In the genomic region with DNA sequence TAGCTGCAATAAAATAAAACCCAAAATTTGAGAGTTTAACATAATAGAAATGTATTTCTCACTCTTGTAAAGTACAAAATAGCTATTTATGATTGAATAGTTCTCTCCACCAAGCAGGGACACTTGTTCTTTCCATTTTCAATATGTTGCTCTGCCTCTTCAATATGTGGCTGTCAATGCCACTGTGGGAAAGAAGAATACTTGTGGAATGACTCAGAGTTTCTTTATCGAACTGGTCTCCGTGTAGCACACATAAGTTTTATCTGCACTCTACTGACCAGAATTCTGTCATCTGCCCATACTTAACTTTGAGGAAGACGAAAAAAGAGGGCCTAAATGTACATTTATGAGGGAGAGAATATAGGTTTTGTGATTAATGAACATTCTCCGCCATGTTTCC, we compare ENCODE assay signal across 14 cellular contexts.
DNase-seq lines count a peak whose midpoint lies in the region; ATAC-seq and TF ChIP-seq lines count a peak whose summit lies in the region.
"Had no signal": no experiment of that assay in that cellular context is flagged by ENCODE, and none has a peak within 500 bp of the region (broad histone marks: within the 10 kb centered on the region; RNA-seq: fewer than 3 reads in every experiment).

No MANE protein-coding gene starts in this region.

- TF ChIP-seq POLR2A in uterus (IDR thresholded peaks at IDR 0.05), result no peak

- no peak overlapping the region for H3K4me2 ChIP-seq in PC-3 (ENCODE audit: low read length)
- H3K4me2 ChIP-seq: PC-9 had no signal

- DNase-seq in HT1080 (ENCODE audit: low read depth) (peak; percentile 59), PC-3 (peak; percentile 47), choroid plexus epithelial cell (ENCODE audit: low read depth) (peak; percentile 46), uterus (no peak), NCI-H1417 (lab: John Stamatoyannopoulos, UW) (no peak), sciatic nerve (ENCODE audit: low spot score) (no peak)
- DNase-seq: CD8-positive, alpha-beta memory T cell; H9; NCI-H1417 treated with DMSO at 0.1 percent for 48 hours; NCI-H2081; NCI-H526; PC-9 had no signal

- H3K4me3 ChIP-seq in PC-3 (ENCODE audit: low read length) (no peak overlapping the region), choroid plexus epithelial cell (ENCODE audit: low read depth, low read length) (no peak overlapping the region), uterus (no peak overlapping the region)
- H3K4me3 ChIP-seq: PC-9, SK-N-MC had no signal

- no peaks in the 10 kb centered on the region for H3K9me2 ChIP-seq in PC-3 (replicated peaks; ENCODE audit: low read length)

- no peaks in the 10 kb centered on the region for H3K36me3 ChIP-seq in PC-3 (ENCODE audit: low read depth, low read length)
- H3K36me3 ChIP-seq in uterus, result no peaks in the 10 kb centered on the region

- POLR2A ChIA-PET in PC-3 (lab: Charles Lee; ENCODE audit: unreplicated experiment), result no interaction called here

- no peak overlapping the region for H2AFZ ChIP-seq in PC-3 (ENCODE audit: low read length)
- H2AFZ ChIP-seq: PC-9 had no signal

- H3K27ac ChIP-seq in PC-3 (ENCODE audit: low read length), result no peak overlapping the region
- H3K27ac ChIP-seq in uterus, result no peak overlapping the region
- H3K27ac ChIP-seq: PC-9, SK-N-MC had no signal

- CTCF ChIA-PET in PC-3 (lab: Charles Lee), result no interaction called here

- no peaks in the 10 kb centered on the region for H3K4me1 ChIP-seq in PC-3 (ENCODE audit: insufficient read depth, low read length)
- H3K4me1 ChIP-seq in uterus, result no peaks in the 10 kb centered on the region

- ATAC-seq in PC-3, result no peak
- ATAC-seq in HG02852 (IDR thresholded peaks at IDR 0.05; ENCODE audit: unreplicated experiment), result no peak
- ATAC-seq in sciatic nerve, result no peak

- TF ChIP-seq CTCF in PC-3 (conservative IDR thresholded peaks at IDR 0.05; ENCODE audit: low read depth, low read length) (no peak), choroid plexus epithelial cell (conservative IDR thresholded peaks at IDR 0.05; ENCODE audit: low read depth, low read length) (no peak), uterus (IDR thresholded peaks at IDR 0.05) (no peak)

- H3K79me2 ChIP-seq in PC-3 (ENCODE audit: low read length), result no peaks in the 10 kb centered on the region

- H3K27me3 ChIP-seq in PC-3 (ENCODE audit: low read length) (no peaks in the 10 kb centered on the region), uterus (no peaks in the 10 kb centered on the region)

- no peaks in the 10 kb centered on the region for H3K9me3 ChIP-seq in PC-3 (ENCODE audit: low read length)
- no peaks in the 10 kb centered on the region for H3K9me3 ChIP-seq in uterus

- intact Hi-C loops in PC-3 (cut with micrococcal nuclease) (no loop called here), uterus (cut with DNase I; ENCODE audit: low total_unique reads) (no loop called here), sciatic nerve (cut with DNase I) (no loop called here)

- H3K9ac ChIP-seq in PC-3 (ENCODE audit: low read length), result no peak overlapping the region

- BruUV-seq in PC-3 (replicated peaks; lab: Mats Ljungman, UMichigan), result no TSS peak

- H3F3A ChIP-seq in PC-3 (ENCODE audit: low read length, unreplicated experiment), result no peaks in the 10 kb centered on the region

- no peaks in the 10 kb centered on the region for H4K20me1 ChIP-seq in PC-3 (ENCODE audit: low read length)

Comparison
In these comparisons a context has a peak if more than half of its experiments do, and no peak if none do; other contexts are left out.
1. DNase-seq: peak in HT1080 (single experiment), PC-3 (single experiment) and choroid plexus epithelial cell (single experiment); none in uterus (0 of 2), NCI-H1417 (0 of 3) and sciatic nerve (single experiment).